1 cellular context compared by ENCODE assay signal in genomic region chr9:133968428-133968827, GRCh38.
TF ChIP-seq lines count a peak whose summit lies in the region.

No MANE protein-coding gene starts in this region.

TF ChIP-seq in GM23338, 12 proteins besides CTCF, POLR2A, EP300 and RAD21:
- TF ChIP-seq ZNF114 (CRISPR knock-in tag; IDR thresholded peaks at IDR 0.05) (no peak), POLR2AphosphoS5 (IDR thresholded peaks at IDR 0.05; ENCODE audit: low read depth) (no peak), STAT1 (IDR thresholded peaks at IDR 0.05; ENCODE audit: unreplicated experiment) (no peak), JUNB (IDR thresholded peaks at IDR 0.05; ENCODE audit: unreplicated experiment) (no peak), EZH2 (IDR thresholded peaks at IDR 0.05; ENCODE audit: low read depth, unreplicated experiment) (no peak), REST (IDR thresholded peaks at IDR 0.05; ENCODE audit: unreplicated experiment) (no peak), ZNF462 (CRISPR knock-in tag; IDR thresholded peaks at IDR 0.05) (no peak), CREB1 (CRISPR knock-in tag; IDR thresholded peaks at IDR 0.05; ENCODE audit: low read depth) (no peak), EZH2phosphoT487 (IDR thresholded peaks at IDR 0.05; ENCODE audit: unreplicated experiment) (no peak), ETS1 (IDR thresholded peaks at IDR 0.05) (no peak), NANOG (IDR thresholded peaks at IDR 0.05; ENCODE audit: borderline replicate concordance) (no peak), ZNF331 (CRISPR knock-in tag; IDR thresholded peaks at IDR 0.05; ENCODE audit: low read depth) (no peak)
